ENCODE assay signal across 8 cellular contexts in the genomic region with DNA sequence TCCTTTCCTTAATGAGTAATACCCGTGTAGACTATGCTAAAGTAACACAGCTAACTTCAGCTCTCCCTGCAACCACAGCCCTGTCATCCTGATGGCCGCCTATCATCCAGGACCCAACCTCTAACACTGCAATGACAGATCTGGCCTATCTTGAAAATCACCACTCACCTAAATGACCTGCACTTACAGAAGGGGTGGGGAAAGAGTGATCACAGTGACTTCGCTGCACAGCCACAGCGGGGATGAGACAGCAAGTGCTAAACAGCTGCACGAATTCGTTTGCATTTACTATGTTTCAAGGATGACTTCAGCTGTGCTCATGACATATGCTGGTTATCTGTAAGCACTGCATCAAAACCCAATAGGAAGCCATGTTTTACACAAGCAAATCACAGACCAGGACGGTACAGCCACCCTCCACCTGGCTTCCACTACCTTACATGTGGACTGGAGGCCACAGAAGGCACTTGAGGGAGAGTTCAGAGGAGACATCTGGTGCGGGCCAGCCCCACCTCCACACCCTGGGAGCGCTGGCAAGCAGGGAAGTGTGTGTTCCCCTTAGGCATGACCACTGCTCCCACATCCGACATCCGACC.
DNase-seq lines count a peak whose midpoint lies in the region; FAIRE-seq and TF ChIP-seq lines count a peak whose summit lies in the region.

No MANE protein-coding gene starts in this region.

- no peak overlapping the region for H2AK5ac ChIP-seq in H1 (ENCODE audit: low read depth, low read length)

- no peak overlapping the region for H4K5ac ChIP-seq in H1 (ENCODE audit: insufficient read length, low read depth, low read length)

- no peak overlapping the region for H3K4ac ChIP-seq in H1 (replicated peaks; ENCODE audit: insufficient read length, low read depth, low read length)

- H2BK20ac ChIP-seq in H1 (ENCODE audit: low read length), result no peak overlapping the region

- no peak overlapping the region for H2BK15ac ChIP-seq in H1 (ENCODE audit: low read length)

- peaks cover 7% of the 10 kb centered on the region for H3K36me3 Mint-ChIP-seq in activated naive CD4-positive, alpha-beta T cell treated with anti-CD3 and anti-CD28 coated beads for 36 hours (ENCODE audit: low read depth)

- no peaks in the 10 kb centered on the region for H3K27me3 ChIP-seq in H1 (replicated peaks in 1 of 4; ENCODE audit: control insufficient read depth in 3 of 4, extremely low read depth in 1 of 4, insufficient read depth in 3 of 4, low read length in 3 of 4)
- no peaks in the 10 kb centered on the region for H3K27me3 ChIP-seq in adrenal gland

- peak; percentile 63 for DNase-seq in activated naive CD4-positive, alpha-beta T cell treated with anti-CD3 and anti-CD28 coated beads for 36 hours
- no peak for DNase-seq in activated naive CD4-positive, alpha-beta T cell treated with anti-CD3 and anti-CD28 coated beads, Interleukin-2, amount 50 U/mL, for 16 hours
- DNase-seq in NCI-H524 (lab: John Stamatoyannopoulos, UW) (peak; percentile 84 to 96), H1 (ENCODE audit: low read depth in 1 of 2, low spot score in 2 of 2) (no peak), NOMO-1 (lab: John Stamatoyannopoulos, UW; ENCODE audit: unreplicated experiment in 2 of 2) (no peak), iPS-NIHi7 (ENCODE audit: extremely low spot score) (no peak), adrenal gland (no peak)
- peak; percentile 64 for DNase-seq in stimulated activated CD8-positive, alpha-beta memory T cell treated with anti-CD3 and anti-CD28 coated beads, Interleukin-4, amount 100 ng/mL, for 48 hours

- H3K27ac ChIP-seq in H1 (ENCODE audit: low read depth, low read length), result no peak overlapping the region
- no peak overlapping the region for H3K27ac ChIP-seq in adrenal gland

- intact Hi-C loops in activated naive CD4-positive, alpha-beta T cell treated with anti-CD3 and anti-CD28 coated beads for 36 hours (cut with micrococcal nuclease), result loop anchor here (10.0 kb wide), 1 partner anchor 506 kb away; no protein-coding TSS in a partner anchor
- intact Hi-C loops in adrenal gland (cut with DNase I), result loop anchor here (10.0 kb wide), 2 partner anchors 84 to 94 kb away; a partner anchor contains a TSS

- 0 out of 2 replicates have a peak overlapping the region, but pooled peaks have one; percentile 30 for H2BK5ac ChIP-seq in H1 (ENCODE audit: low read depth, low read length)

- 87% methylated on average over 11 of the region's 11 CpGs; no CpG with 5 or more reads in 1 of the 2 experiments for WGBS in H1 (ENCODE audit: extremely low coverage in 1 of 2, insufficient coverage in 1 of 2, insufficient read length in 1 of 2, insufficient replicate concordance in 2 of 2, low coverage in 1 of 2, low lambda C conversion rate in 2 of 2, missing lambda C conversion rate in 1 of 2), 2 experiments
- 74 to 78% (median 78%) methylated on average over 10 to 11 of the region's 11 CpGs for WGBS in adrenal gland, 4 donors

- peaks cover 17 to 93% of the 10 kb centered on the region in 2 experiments for H3K79me2 ChIP-seq in H1 (ENCODE audit: control insufficient read depth in 1 of 2, insufficient read depth in 2 of 2, low read length in 2 of 2)

- no peak for TF ChIP-seq RAD21 in H1 (IDR thresholded peaks at IDR 0.05 in 1 of 2, conservative IDR thresholded peaks at IDR 0.05 in 1 of 2; ENCODE audit: low read depth in 2 of 2, low read length in 2 of 2)

- H2AFZ ChIP-seq in H1 (ENCODE audit: low read length), result no peak overlapping the region

- H3K4me1 ChIP-seq in H1 (replicated peaks in 1 of 4; ENCODE audit: control insufficient read depth in 3 of 4, insufficient read depth in 4 of 4, low read length in 3 of 4), result peaks cover 18 to 60% (median 44%) of the 10 kb centered on the region in 4 experiments
- H3K4me1 ChIP-seq in adrenal gland (replicated peaks in 1 of 2), result peaks cover 36 to 70% of the 10 kb centered on the region in 2 donors

- FAIRE-seq in H1 (lab: Jason Lieb, UNC), result no peak

- H2BK12ac ChIP-seq in H1 (ENCODE audit: low read depth, low read length), result no peak overlapping the region

- peaks cover 0 to 3% (median 0%) of the 10 kb centered on the region in 4 experiments; a peak in 1 of 8 replicates for H3K36me3 ChIP-seq in H1 (ENCODE audit: control insufficient read depth in 2 of 4, insufficient read depth in 4 of 4, low read length in 3 of 4)
- no peaks in the 10 kb centered on the region for H3K36me3 ChIP-seq in adrenal gland (replicated peaks in 1 of 2)

- POLR2A ChIA-PET in H1 (lab: Charles Lee; ENCODE audit: partially characterized antibody), result interaction anchor here (0.8 kb wide), 1 partner anchor 11 kb away, joined by 3 read pairs; no protein-coding TSS in a partner anchor

- H2BK120ac ChIP-seq in H1 (replicated peaks; ENCODE audit: low read depth, low read length), result no peak overlapping the region

- no peak overlapping the region for H3K56ac ChIP-seq in H1 (replicated peaks; ENCODE audit: insufficient read length, low read depth, low read length)

- no peak overlapping the region for H3K14ac ChIP-seq in H1 (ENCODE audit: insufficient read length)

- H3K4me2 ChIP-seq in H1 (ENCODE audit: insufficient read depth in 1 of 2, low read depth in 2 of 2, low read length in 2 of 2), result no peak overlapping the region

- no peak for TF ChIP-seq EP300 in H1 (IDR thresholded peaks at IDR 0.05; ENCODE audit: borderline replicate concordance in 1 of 2, low read depth in 2 of 2, low read length in 2 of 2)

- H3K23me2 ChIP-seq in H1 (ENCODE audit: low read depth, low read length), result no peaks in the 10 kb centered on the region

- no peak overlapping the region for H3K18ac ChIP-seq in H1 (ENCODE audit: extremely low read depth, low read length)

- no peak overlapping the region for H4K8ac ChIP-seq in H1 (ENCODE audit: extremely low read depth, insufficient read depth, low read length)

- H3K27me3 Mint-ChIP-seq in activated naive CD4-positive, alpha-beta T cell treated with anti-CD3 and anti-CD28 coated beads for 36 hours (ENCODE audit: low read depth), result no peaks in the 10 kb centered on the region

- CTCF ChIA-PET in activated naive CD4-positive, alpha-beta T cell treated with anti-CD3 and anti-CD28 coated beads for 36 hours (lab: Charles Lee), result interaction anchor here (1.0 to 3.4 kb wide), 3 partner anchors 9 to 548 kb away, joined by 3 to 15 read pairs (median 3); no protein-coding TSS in a partner anchor
- CTCF ChIA-PET in H1 (lab: Charles Lee; ENCODE audit: partially characterized antibody), result interaction anchor here (0.6 to 5.9 kb wide), 12 partner anchors 13 to 193 kb away, joined by 3 to 42 read pairs (median 4); no protein-coding TSS in a partner anchor

- TF ChIP-seq CTCF in H1 (IDR thresholded peaks at IDR 0.05; ENCODE audit: control extremely low read depth in 1 of 3, insufficient read depth in 1 of 3, low read depth in 1 of 3, low read length in 3 of 3) (no peak), adrenal gland (IDR thresholded peaks at IDR 0.05) (no peak)

- H4K91ac ChIP-seq in H1 (replicated peaks; ENCODE audit: insufficient read length, low read length), result no peak overlapping the region

- H3K9me3 Mint-ChIP-seq in activated naive CD4-positive, alpha-beta T cell treated with anti-CD3 and anti-CD28 coated beads for 36 hours, result no peaks in the 10 kb centered on the region

- H3K4me3 ChIP-seq in H1 (ENCODE audit: extremely low read depth in 1 of 4, insufficient read depth in 2 of 4, low read depth in 3 of 4, low read length in 4 of 4) (no peak overlapping the region), adrenal gland (no peak overlapping the region)

- no peak for TF ChIP-seq POLR2A in H1 (IDR thresholded peaks at IDR 0.05; ENCODE audit: control extremely low read depth in 1 of 2, low read depth in 2 of 2, low read length in 2 of 2)
- TF ChIP-seq POLR2A in adrenal gland (IDR thresholded peaks at IDR 0.05), result no peak

- no peak overlapping the region for H3K4me3 Mint-ChIP-seq in activated naive CD4-positive, alpha-beta T cell treated with anti-CD3 and anti-CD28 coated beads for 36 hours

- no peak overlapping the region for H3K23ac ChIP-seq in H1 (ENCODE audit: insufficient read length)

- peaks cover 37 to 42% of the 10 kb centered on the region in 2 experiments for H4K20me1 ChIP-seq in H1 (replicated peaks in 1 of 2; ENCODE audit: control insufficient read depth in 1 of 2, insufficient read depth in 2 of 2, low read length in 2 of 2)

- H3K27ac Mint-ChIP-seq in activated naive CD4-positive, alpha-beta T cell treated with anti-CD3 and anti-CD28 coated beads for 36 hours, result peak overlapping the region; percentile 84

- no peak overlapping the region for H3K9ac ChIP-seq in H1 (replicated peaks in 1 of 4; ENCODE audit: extremely low read depth in 1 of 4, low read depth in 3 of 4, low read length in 3 of 4)

- peaks cover 84% of the 10 kb centered on the region for H3K4me1 Mint-ChIP-seq in activated naive CD4-positive, alpha-beta T cell treated with anti-CD3 and anti-CD28 coated beads for 36 hours (ENCODE audit: low read depth)

- H3K9me3 ChIP-seq in H1 (ENCODE audit: insufficient read depth in 2 of 2, low read depth in 1 of 2, low read length in 1 of 2) (no peaks in the 10 kb centered on the region), adrenal gland (replicated peaks in 1 of 3) (no peaks in the 10 kb centered on the region)

- H3K79me1 ChIP-seq in H1 (ENCODE audit: low read depth, low read length), result peaks cover 15% of the 10 kb centered on the region

TF ChIP-seq in H1, 55 proteins besides CTCF, POLR2A, EP300 and RAD21 (continues in another document):
- TF ChIP-seq RXRA (IDR thresholded peaks at IDR 0.05; ENCODE audit: insufficient read depth, low read depth, low read length) (no peak), BCL11A (IDR thresholded peaks at IDR 0.05; ENCODE audit: low read depth in 2 of 2, low read length in 2 of 2) (no peak), SUZ12 (IDR thresholded peaks at IDR 0.05; ENCODE audit: low read length) (no peak), BACH1 (IDR thresholded peaks at IDR 0.05; ENCODE audit: low read length) (no peak)
- TF ChIP-seq, protein P1, sequence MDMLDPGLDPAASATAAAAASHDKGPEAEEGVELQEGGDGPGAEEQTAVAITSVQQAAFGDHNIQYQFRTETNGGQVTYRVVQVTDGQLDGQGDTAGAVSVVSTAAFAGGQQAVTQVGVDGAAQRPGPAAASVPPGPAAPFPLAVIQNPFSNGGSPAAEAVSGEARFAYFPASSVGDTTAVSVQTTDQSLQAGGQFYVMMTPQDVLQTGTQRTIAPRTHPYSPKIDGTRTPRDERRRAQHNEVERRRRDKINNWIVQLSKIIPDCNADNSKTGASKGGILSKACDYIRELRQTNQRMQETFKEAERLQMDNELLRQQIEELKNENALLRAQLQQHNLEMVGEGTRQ (IDR thresholded peaks at IDR 0.05; ENCODE audit: low read length), result no peak

Comparison
In these comparisons a context has a peak if more than half of its experiments do, and no peak if none do; other contexts are left out.
1. DNase-seq: peak in activated naive CD4-positive, alpha-beta T cell treated with anti-CD3 and anti-CD28 coated beads for 36 hours (single experiment), NCI-H524 (2 of 2) and stimulated activated CD8-positive, alpha-beta memory T cell treated with anti-CD3 and anti-CD28 coated beads, Interleukin-4, amount 100 ng/mL, for 48 hours (single experiment); none in activated naive CD4-positive, alpha-beta T cell treated with anti-CD3 and anti-CD28 coated beads, Interleukin-2, amount 50 U/mL, for 16 hours (single experiment), H1 (0 of 2), NOMO-1 (0 of 2), iPS-NIHi7 (single experiment) and adrenal gland (0 of 7).